In the genomic region with DNA sequence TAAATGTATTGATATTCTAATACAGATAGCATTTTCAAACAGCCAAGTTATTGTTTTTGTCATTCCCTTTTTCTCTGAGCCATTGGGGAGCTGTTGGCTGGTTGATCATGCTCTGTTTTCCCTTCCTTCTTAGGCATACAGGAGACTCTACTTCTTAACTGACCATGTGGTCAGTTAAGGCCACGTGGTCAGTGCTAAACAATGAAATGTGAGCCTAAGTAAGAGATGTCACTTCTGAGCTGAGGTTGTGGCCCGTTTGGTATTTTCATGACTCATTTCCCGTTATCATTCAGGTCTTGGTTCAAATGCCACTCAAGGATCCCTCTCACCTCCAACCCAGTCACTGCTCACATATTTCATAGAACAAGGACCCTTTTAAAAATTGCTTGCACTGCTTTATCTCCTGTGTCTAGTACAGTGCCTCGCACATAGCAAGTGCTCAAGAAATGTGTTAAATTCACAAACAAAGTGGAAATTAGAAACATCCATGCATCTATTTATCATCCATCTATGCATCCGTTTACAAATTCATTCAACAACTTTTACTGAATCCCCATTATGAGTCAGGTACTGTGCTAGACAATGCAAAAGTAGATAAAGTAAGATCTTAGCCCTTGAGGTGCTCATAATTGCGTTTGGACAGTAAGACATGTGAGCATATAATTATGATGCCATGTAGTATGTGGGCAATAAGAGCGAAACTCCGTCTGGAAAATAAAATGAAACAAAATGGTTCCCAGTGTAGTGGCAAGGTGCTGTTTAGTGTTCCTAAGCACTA, we compare ENCODE assay signal across 1 cellular context.
A peak's percentile ranks its signal among the peaks of the same experiment; 100 is the strongest.
TF ChIP-seq lines count a peak whose summit lies in the region.

No MANE protein-coding gene starts in this region.

TF ChIP-seq in SK-N-SH, 30 proteins besides CTCF, POLR2A, EP300 and RAD21 (continued from another document):
- no peak for TF ChIP-seq MEF2A (IDR thresholded peaks at IDR 0.05; ENCODE audit: borderline replicate concordance, low read depth)
- TF ChIP-seq, protein P1, sequence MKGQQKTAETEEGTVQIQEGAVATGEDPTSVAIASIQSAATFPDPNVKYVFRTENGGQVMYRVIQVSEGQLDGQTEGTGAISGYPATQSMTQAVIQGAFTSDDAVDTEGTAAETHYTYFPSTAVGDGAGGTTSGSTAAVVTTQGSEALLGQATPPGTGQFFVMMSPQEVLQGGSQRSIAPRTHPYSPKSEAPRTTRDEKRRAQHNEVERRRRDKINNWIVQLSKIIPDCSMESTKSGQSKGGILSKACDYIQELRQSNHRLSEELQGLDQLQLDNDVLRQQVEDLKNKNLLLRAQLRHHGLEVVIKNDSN (IDR thresholded peaks at IDR 0.05; ENCODE audit: borderline replicate concordance, low read depth), result peak; percentile 87
- 0 out of 2 replicates have a peak, but pooled peaks have one; percentile 24 for TF ChIP-seq SIN3A (IDR thresholded peaks at IDR 0.05; ENCODE audit: borderline replicate concordance, low read depth, low read length)
- no peak for TF ChIP-seq TEAD4 (IDR thresholded peaks at IDR 0.05; ENCODE audit: borderline replicate concordance, insufficient read depth)
- TF ChIP-seq, protein P2, sequence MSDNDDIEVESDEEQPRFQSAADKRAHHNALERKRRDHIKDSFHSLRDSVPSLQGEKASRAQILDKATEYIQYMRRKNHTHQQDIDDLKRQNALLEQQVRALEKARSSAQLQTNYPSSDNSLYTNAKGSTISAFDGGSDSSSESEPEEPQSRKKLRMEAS (IDR thresholded peaks at IDR 0.05; ENCODE audit: low read depth), result peak; percentile 90
- peak; percentile 56; the same call in 1 of the 2 replicates for TF ChIP-seq RXRA (IDR thresholded peaks at IDR 0.05; ENCODE audit: borderline replicate concordance, low read depth)
- TF ChIP-seq JUND (IDR thresholded peaks at IDR 0.05), result peak; percentile 36; the same call in 1 of the 2 replicates
- TF ChIP-seq, protein P3, sequence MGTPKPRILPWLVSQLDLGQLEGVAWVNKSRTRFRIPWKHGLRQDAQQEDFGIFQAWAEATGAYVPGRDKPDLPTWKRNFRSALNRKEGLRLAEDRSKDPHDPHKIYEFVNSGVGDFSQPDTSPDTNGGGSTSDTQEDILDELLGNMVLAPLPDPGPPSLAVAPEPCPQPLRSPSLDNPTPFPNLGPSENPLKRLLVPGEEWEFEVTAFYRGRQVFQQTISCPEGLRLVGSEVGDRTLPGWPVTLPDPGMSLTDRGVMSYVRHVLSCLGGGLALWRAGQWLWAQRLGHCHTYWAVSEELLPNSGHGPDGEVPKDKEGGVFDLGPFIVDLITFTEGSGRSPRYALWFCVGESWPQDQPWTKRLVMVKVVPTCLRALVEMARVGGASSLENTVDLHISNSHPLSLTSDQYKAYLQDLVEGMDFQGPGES (IDR thresholded peaks at IDR 0.05; ENCODE audit: low read depth, low read length), result no peak
- TF ChIP-seq TCF12 (IDR thresholded peaks at IDR 0.05), result no peak; the same call in 1 of the 2 replicates
- no peak for TF ChIP-seq FOXM1 (IDR thresholded peaks at IDR 0.05; ENCODE audit: low read depth)
- TF ChIP-seq ELF1 (IDR thresholded peaks at IDR 0.05), result no peak
- no peak for TF ChIP-seq RCOR1 (IDR thresholded peaks at IDR 0.05; ENCODE audit: low read length)
- no peak for TF ChIP-seq EZH2phosphoT487 (IDR thresholded peaks at IDR 0.05; ENCODE audit: borderline replicate concordance, low read depth)
